ENCODE assay signal across 18 cellular contexts in the genomic region with DNA sequence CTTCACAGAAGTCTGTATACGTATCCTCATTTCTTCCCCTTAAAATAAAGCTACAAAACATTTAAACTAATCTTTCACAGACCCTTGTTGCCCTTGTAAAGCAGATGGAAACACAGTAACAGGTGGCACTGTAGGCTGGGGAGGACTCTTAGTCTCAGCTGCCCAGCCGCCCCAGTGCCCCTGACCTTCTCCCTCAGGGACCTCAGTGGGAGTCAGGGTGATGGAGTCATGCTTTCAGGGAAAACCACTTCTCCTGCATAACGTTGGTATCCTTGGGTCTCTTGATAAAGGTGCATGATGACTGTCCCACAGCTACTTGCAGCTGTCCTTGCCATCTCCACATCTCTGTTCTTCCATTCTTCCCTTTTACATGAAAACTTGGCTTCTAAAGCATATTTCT.
"Had no signal": no experiment of that assay in that cellular context is flagged by ENCODE, and none has a peak within 500 bp of the region (broad histone marks: within the 10 kb centered on the region; RNA-seq: fewer than 3 reads in every experiment).

No MANE protein-coding gene starts in this region.

- H3K4me3 ChIP-seq: adrenal gland, ascending aorta, skin epidermis, thyroid gland, upper lobe of right lung had no signal

- H3K27me3 ChIP-seq: adrenal gland, ascending aorta, brain microvascular endothelial cell, foreskin keratinocyte, thyroid gland, upper lobe of right lung had no signal

- H3K4me1 ChIP-seq: ascending aorta, foreskin keratinocyte, thyroid gland, upper lobe of right lung had no signal

- ATAC-seq: foreskin keratinocyte; naive thymus-derived CD8-positive, alpha-beta T cell; right cardiac atrium; T-cell; upper lobe of right lung had no signal

- DNase-seq: activated T-cell treated with anti-CD3 and anti-CD28 coated beads, Interleukin-2, amount 50 U/mL, for 1 hour; adrenal gland; brain microvascular endothelial cell; caudate nucleus; dermis blood vessel endothelial cell; effector memory CD4-positive, alpha-beta T cell; foreskin keratinocyte; hypothalamus; mesenchymal stem cell; naive thymus-derived CD8-positive, alpha-beta T cell; right cardiac atrium; stimulated activated CD4-positive, alpha-beta T cell treated with anti-CD3 and anti-CD28 coated beads, Interleukin-1b, Interleukin-23, amount 100 ng/mL, for 48 hours; substantia nigra; T-cell; thyroid gland; upper lobe of right lung had no signal

- H3K27ac ChIP-seq: adrenal gland, ascending aorta, brain microvascular endothelial cell, foreskin keratinocyte, skin epidermis, thyroid gland, upper lobe of right lung had no signal

- H3K36me3 ChIP-seq: adrenal gland, ascending aorta, brain microvascular endothelial cell, thyroid gland, upper lobe of right lung had no signal

- H3K9me3 ChIP-seq: adrenal gland, ascending aorta, thyroid gland, upper lobe of right lung had no signal
